12 cellular contexts compared by ENCODE assay signal in genomic region chr19:47209323-47210179, GRCh38. TPM values are rescaled to one million over a fixed set of nuclear protein-coding genes. Genes with fewer than 3 reads are reported as not detected.
DNase-seq lines count a peak whose midpoint lies in the region; ATAC-seq, FAIRE-seq and TF ChIP-seq lines count a peak whose summit lies in the region.
"Had no signal": no experiment of that assay in that cellular context is flagged by ENCODE, and none has a peak within 500 bp of the region (broad histone marks: within the 10 kb centered on the region; RNA-seq: fewer than 3 reads in every experiment).

No MANE protein-coding gene starts in this region.

- H3K27ac ChIP-seq in HUES6 (ENCODE audit: low read depth, low read length) = 0 out of 2 replicates have a peak overlapping the region, but pooled peaks have one; percentile 35
- H3K27ac ChIP-seq in right cardiac atrium (ENCODE audit: low read length) = peak overlapping the region; percentile 68
- no peak overlapping the region for H3K27ac ChIP-seq in small intestine (ENCODE audit: low read depth in 1 of 2, low read length in 1 of 2)

- H3K9me3 ChIP-seq in HUES6 (ENCODE audit: control insufficient read depth, insufficient read depth, low read depth, low read length) (no peaks in the 10 kb centered on the region), right cardiac atrium (ENCODE audit: control insufficient read depth, low read length) (no peaks in the 10 kb centered on the region), small intestine (ENCODE audit: control insufficient read depth, low read depth) (no peaks in the 10 kb centered on the region)
- H3K9me3 ChIP-seq: spleen had no signal

- FAIRE-seq in small intestine (lab: Jason Lieb, UNC) = no peak
- FAIRE-seq: H54 had no signal

- no peak overlapping the region for H3K4me3 ChIP-seq in AG10803 (ENCODE audit: low read length)
- no peak overlapping the region for H3K4me3 ChIP-seq in HUES6 (ENCODE audit: low read depth, low read length)
- no peak overlapping the region for H3K4me3 ChIP-seq in right cardiac atrium (ENCODE audit: low read length)
- H3K4me3 ChIP-seq in small intestine (ENCODE audit: low read depth in 1 of 2, low read length in 2 of 2) = no peak overlapping the region
- H3K4me3 ChIP-seq: spleen had no signal

- no peak for TF ChIP-seq CTCF in AG10803 (conservative IDR thresholded peaks at IDR 0.05; ENCODE audit: low read length)

- H3K9ac ChIP-seq in HUES6 (ENCODE audit: low read length) = no peak overlapping the region

- intact Hi-C loops in right cardiac atrium (cut with DNase I) = loop anchor here in 3 of 4 donors (2.0 to 10.0 kb wide), 4 partner anchors 19 to 55 kb away; no protein-coding TSS in a partner anchor

- WGBS in right cardiac atrium = 57% methylated on average over 13 of the region's 13 CpGs
- 83 to 87% (median 84%) methylated on average over 13 of the region's 13 CpGs for WGBS in small intestine, 3 donors

- H3K27me3 ChIP-seq in HUES6 (ENCODE audit: control insufficient read depth, insufficient read depth, low read length) (no peaks in the 10 kb centered on the region), right cardiac atrium (ENCODE audit: control insufficient read depth, insufficient read depth) (no peaks in the 10 kb centered on the region), small intestine (ENCODE audit: control insufficient read depth in 2 of 2, insufficient read depth in 2 of 2, low read length in 2 of 2) (no peaks in the 10 kb centered on the region)
- H3K27me3 ChIP-seq: spleen had no signal

- peaks cover 75% of the 10 kb centered on the region for H3K36me3 ChIP-seq in HUES6 (ENCODE audit: control insufficient read depth, insufficient read depth, low read length)
- H3K36me3 ChIP-seq in small intestine (ENCODE audit: control insufficient read depth in 2 of 2, insufficient read depth in 2 of 2, low read length in 2 of 2) = peaks cover 11 to 17% of the 10 kb centered on the region in 2 donors

- peak; percentile 28 for DNase-seq in AG10803 (ENCODE audit: low read depth)
- no peak for DNase-seq in activated naive CD8-positive, alpha-beta T cell treated with anti-CD3 and anti-CD28 coated beads for 36 hours
- DNase-seq in right cardiac atrium = peak in 2 of 3 donors; percentile 74 to 80
- DNase-seq in NCI-H510A treated with DMSO at 0.1 percent for 48 hours (lab: John Stamatoyannopoulos, UW) = no peak
- no peak for DNase-seq in small intestine
- DNase-seq in 8988T = no peak
- no peak for DNase-seq in cerebellar nuclear complex (lab: John Stamatoyannopoulos, UW)
- DNase-seq: activated CD4-positive, alpha-beta T cell treated with anti-CD3 and anti-CD28 coated beads for 1 hour; NCI-H1105; spleen had no signal

- no peaks in the 10 kb centered on the region for H3K9me3 Mint-ChIP-seq in activated naive CD8-positive, alpha-beta T cell treated with anti-CD3 and anti-CD28 coated beads for 36 hours

- H3K36me3 Mint-ChIP-seq in activated naive CD8-positive, alpha-beta T cell treated with anti-CD3 and anti-CD28 coated beads for 36 hours = peaks cover 21% of the 10 kb centered on the region

- no peak overlapping the region for H3K4me3 Mint-ChIP-seq in activated naive CD8-positive, alpha-beta T cell treated with anti-CD3 and anti-CD28 coated beads for 36 hours

- H3K4me1 Mint-ChIP-seq in activated naive CD8-positive, alpha-beta T cell treated with anti-CD3 and anti-CD28 coated beads for 36 hours = peaks cover 20% of the 10 kb centered on the region

- ATAC-seq in right cardiac atrium = peak; percentile 75 to 80

- H3K4me1 ChIP-seq in HUES6 (ENCODE audit: control insufficient read depth, insufficient read depth, low read length) = peaks cover 16% of the 10 kb centered on the region
- H3K4me1 ChIP-seq in right cardiac atrium (ENCODE audit: control insufficient read depth, insufficient read depth, low read length) = no peaks in the 10 kb centered on the region
- H3K4me1 ChIP-seq in small intestine (ENCODE audit: control insufficient read depth in 2 of 2, insufficient read depth in 1 of 2, low read depth in 1 of 2, low read length in 1 of 2) = no peaks in the 10 kb centered on the region

- peak overlapping the region; percentile 94 for H3K27ac Mint-ChIP-seq in activated naive CD8-positive, alpha-beta T cell treated with anti-CD3 and anti-CD28 coated beads for 36 hours

- no peaks in the 10 kb centered on the region for H3K27me3 Mint-ChIP-seq in activated naive CD8-positive, alpha-beta T cell treated with anti-CD3 and anti-CD28 coated beads for 36 hours

RNA-seq across cellular contexts. Expression of gene BBC3, which starts 21.4 kb away (rescaled TPM):
- total RNA-seq in activated naive CD8-positive, alpha-beta T cell treated with anti-CD3 and anti-CD28 coated beads for 36 hours = 10 to 100 TPM; 12.5 to 13.3 TPM
- 1 to 10 TPM; 2.1 to 4.3 (median 4.0) TPM for total RNA-seq in right cardiac atrium
- polyA plus RNA-seq in right cardiac atrium = 3.4 TPM
- 1 to 10 TPM; 3.1 to 9.3 (median 5.4) TPM for polyA plus RNA-seq in small intestine

RNA-seq across cellular contexts. Expression of gene CCDC9, which starts 46.8 kb away (rescaled TPM):
- 10 to 100 TPM; 28.4 to 29.3 TPM for total RNA-seq in activated naive CD8-positive, alpha-beta T cell treated with anti-CD3 and anti-CD28 coated beads for 36 hours
- 10 to 100 TPM; 18.1 to 27.5 (median 22.4) TPM for total RNA-seq in right cardiac atrium
- polyA plus RNA-seq in right cardiac atrium (27.8 TPM), small intestine (10 to 100 TPM; 12.1 to 23.0 (median 22.2) TPM)

Comparison
In these comparisons a context has a peak if more than half of its experiments do, and no peak if none do; other contexts are left out.
1. DNase-seq: peak in AG10803 (single experiment) and right cardiac atrium (2 of 3); none in activated naive CD8-positive, alpha-beta T cell treated with anti-CD3 and anti-CD28 coated beads for 36 hours (single experiment), NCI-H510A treated with DMSO at 0.1 percent for 48 hours (single experiment), small intestine (single experiment), 8988T (single experiment) and cerebellar nuclear complex (0 of 2).
2. H3K27ac ChIP-seq: peak in HUES6 (single experiment) and right cardiac atrium (single experiment); none in small intestine (0 of 2).